8 cellular contexts compared by ENCODE assay signal in genomic region chr19:36527873-36528193, GRCh38. TPM values are rescaled to one million over a fixed set of nuclear protein-coding genes. Genes with fewer than 3 reads are reported as not detected.
DNase-seq lines count a peak whose midpoint lies in the region; ATAC-seq, FAIRE-seq and TF ChIP-seq lines count a peak whose summit lies in the region.

No MANE protein-coding gene starts in this region.

- TF ChIP-seq POLR2A in A549 (IDR thresholded peaks at IDR 0.05; ENCODE audit: low read length), result no peak

- TF ChIP-seq EP300 in A549 (IDR thresholded peaks at IDR 0.05), result no peak

- no peak for FAIRE-seq in A549 (lab: Jason Lieb, UNC)

- no peak; a peak in 1 of 6 replicates for ATAC-seq in A549
- peak; percentile 17 for ATAC-seq in HG03039 (IDR thresholded peaks at IDR 0.05; ENCODE audit: unreplicated experiment)

- H3K4me1 Mint-ChIP-seq in mesothelial cell of epicardium, result peaks cover 13% of the 10 kb centered on the region

- DNase-seq in A549 (ENCODE audit: low read depth in 1 of 2, low spot score in 1 of 2) (no peak), brain microvascular endothelial cell (no peak), mesothelial cell of epicardium (ENCODE audit: low spot score in 2 of 2, unreplicated experiment in 2 of 2) (no peak), NCI-H774 (lab: John Stamatoyannopoulos, UW) (no peak), NCI-H187 (lab: John Stamatoyannopoulos, UW) (no peak)
- DNase-seq in stimulated activated CD8-positive, alpha-beta memory T cell treated with anti-CD3 and anti-CD28 coated beads, Interleukin-4, amount 100 ng/mL, for 48 hours, result no peak
- no peak for DNase-seq in stimulated activated CD4-positive, alpha-beta T cell treated with anti-CD3 and anti-CD28 coated beads, Interleukin-4, amount 100 ng/mL, for 4 hours

- H3K27ac ChIP-seq in A549 (peak overlapping the region; percentile 84 to 87), brain microvascular endothelial cell (peak overlapping the region; percentile 86)

- 4% methylated on average over 12 of the region's 13 CpGs for WGBS in A549 (ENCODE audit: missing lambda C conversion rate)

- peak overlapping the region; percentile 100 for H3K27ac Mint-ChIP-seq in mesothelial cell of epicardium

- H3K4me3 Mint-ChIP-seq in mesothelial cell of epicardium, result peak overlapping the region; percentile 98

- CTCF ChIA-PET in A549 (lab: Yijun Ruan, JAX), result interaction anchor here (1.4 to 1.6 kb wide), 2 partner anchors 34 to 150 kb away, joined by 3 to 4 read pairs; no protein-coding TSS in a partner anchor

- no peak for TF ChIP-seq RAD21 in A549 (conservative IDR thresholded peaks at IDR 0.05 in 1 of 2, IDR thresholded peaks at IDR 0.05 in 1 of 2)

- H3K4me3 ChIP-seq in A549, result peak overlapping the region; percentile 62
- peak overlapping the region; percentile 77 for H3K4me3 ChIP-seq in brain microvascular endothelial cell (ENCODE audit: low read depth, low read length)

- no peaks in the 10 kb centered on the region for H3K4me1 ChIP-seq in A549

- no peaks in the 10 kb centered on the region for H3K27me3 ChIP-seq in brain microvascular endothelial cell (replicated peaks)

- POLR2A ChIA-PET in A549 (lab: Yijun Ruan, JAX), result interaction anchor here (0.9 to 2.5 kb wide), 10 partner anchors 13 to 400 kb away, joined by 3 to 49 read pairs (median 8); partner anchors contain the start of genes ZFP14, ZNF146, ZNF461 and ZNF529

- peaks cover 17% of the 10 kb centered on the region for H3K36me3 ChIP-seq in brain microvascular endothelial cell (replicated peaks)

- in situ Hi-C loops in brain microvascular endothelial cell (cut with HindIII; ENCODE audit: low pct_ligation_motif_present, low sequenced_read_pairs), result no loop called here

- TF ChIP-seq CTCF in A549 (IDR thresholded peaks at IDR 0.05) (no peak), brain microvascular endothelial cell (IDR thresholded peaks at IDR 0.05; ENCODE audit: low read depth, low read length, missing control alignments) (no peak), mesothelial cell of epicardium (IDR thresholded peaks at IDR 0.05; ENCODE audit: unreplicated experiment) (no peak)

- no peaks in the 10 kb centered on the region for H3K27me3 Mint-ChIP-seq in mesothelial cell of epicardium (ENCODE audit: low read depth)

- H3K36me3 Mint-ChIP-seq in mesothelial cell of epicardium, result peaks cover 34% of the 10 kb centered on the region

- peaks cover 80% of the 10 kb centered on the region for H3K9me3 ChIP-seq in A549

- peak overlapping the region; percentile 61 for H3K4me2 ChIP-seq in A549

- H3K9me3 Mint-ChIP-seq in mesothelial cell of epicardium, result peaks cover 23% of the 10 kb centered on the region

TF ChIP-seq in A549, 52 proteins besides CTCF, POLR2A, EP300 and RAD21:
- TF ChIP-seq MYC (IDR thresholded peaks at IDR 0.05; ENCODE audit: borderline replicate concordance, low read length), result 0 out of 2 replicates have a peak, but pooled peaks have one; percentile 5
- no peak for TF ChIP-seq HOXB13 (CRISPR knock-in tag; IDR thresholded peaks at IDR 0.05; ENCODE audit: low read depth)
TF ChIP-seq in A549: peak in this region for 1.

RNA-seq across cellular contexts. Expression of gene ZNF260, which starts 0.2 kb away (rescaled TPM):
- polyA plus RNA-seq in A549 (2011; rRNA removed), result 19.3 and 25.6 TPM in 2 replicates
- polyA plus RNA-seq in A549 (2012; cell fraction: cytosol; rRNA removed), result 3.0 and 3.6 TPM in 2 replicates
- 1.4 and 4.0 TPM in 2 replicates for polyA plus RNA-seq in A549 (2012; cell fraction: nucleus; rRNA removed)
- 22.0 to 23.8 TPM (median 22.8 TPM) in 3 replicates for polyA plus RNA-seq in A549 (2017; fragmentation: RNase III; extraction: RNeasy Plus Mini Kit Qiagen cat#74134 plus additional on column Dnase treatment)
- polyA minus RNA-seq in A549 (2011; rRNA and poly(A)+ RNA removed), result 32.2 and 36.6 TPM in 2 replicates
- 26.7 to 32.8 TPM (median 29.2 TPM) in 3 replicates for total RNA-seq in mesothelial cell of epicardium

RNA-seq across cellular contexts. Expression of gene ZNF566, which starts 38.5 kb away (rescaled TPM):
- polyA plus RNA-seq in A549 (2011; rRNA removed) (12.6 and 13.0 TPM in 2 replicates), A549 (2017; fragmentation: RNase III; extraction: RNeasy Plus Mini Kit Qiagen cat#74134 plus additional on column Dnase treatment) (10.6 to 12.0 TPM (median 11.7 TPM) in 3 replicates)
- polyA plus RNA-seq in A549 (2012; cell fraction: cytosol; rRNA removed), result 3.0 and 3.9 TPM in 2 replicates
- polyA plus RNA-seq in A549 (2012; cell fraction: nucleus; rRNA removed), result 5.1 and 13.8 TPM in 2 replicates
- 11.7 and 14.2 TPM in 2 replicates for polyA minus RNA-seq in A549 (2011; rRNA and poly(A)+ RNA removed)
- 19.2 to 19.6 TPM (median 19.6 TPM) in 3 replicates for total RNA-seq in mesothelial cell of epicardium

RNA-seq across cellular contexts. Expression of gene ZNF529, which starts 45.3 kb away (rescaled TPM):
- polyA plus RNA-seq in A549 (2011; rRNA removed) (6.0 and 7.0 TPM in 2 replicates), A549 (2017; fragmentation: RNase III; extraction: RNeasy Plus Mini Kit Qiagen cat#74134 plus additional on column Dnase treatment) (3.1 to 3.6 TPM (median 3.2 TPM) in 3 replicates)
- 1.1 and 1.5 TPM in 2 replicates for polyA plus RNA-seq in A549 (2012; cell fraction: cytosol; rRNA removed)
- polyA plus RNA-seq in A549 (2012; cell fraction: nucleus; rRNA removed), result 2.4 and 5.4 TPM in 2 replicates
- polyA minus RNA-seq in A549 (2011; rRNA and poly(A)+ RNA removed), result 4.2 and 7.1 TPM in 2 replicates
- total RNA-seq in mesothelial cell of epicardium, result 29.0 to 33.5 TPM (median 32.0 TPM) in 3 replicates
